Comparison of ENCODE assay signal across 8 cellular contexts in genomic region chr10:123007558-123008378, GRCh38. TPM values are rescaled to one million over a fixed set of nuclear protein-coding genes. Genes with fewer than 3 reads are reported as not detected.
DNase-seq lines count a peak whose midpoint lies in the region; ATAC-seq and TF ChIP-seq lines count a peak whose summit lies in the region.

No MANE protein-coding gene starts in this region.

- H3K9ac ChIP-seq in fibroblast of lung (ENCODE audit: insufficient read depth, low read length): peak overlapping the region; percentile 91

- H3K4me2 ChIP-seq in fibroblast of lung (ENCODE audit: extremely low read depth, insufficient read depth, low read length): peak overlapping the region; percentile 73

- peaks cover 41% of the 10 kb centered on the region for H3K79me2 ChIP-seq in fibroblast of lung (ENCODE audit: control insufficient read depth, insufficient read depth, low read length)

- H4K20me1 ChIP-seq in fibroblast of lung (ENCODE audit: control insufficient read depth, extremely low read depth, insufficient read depth, low read length): no peaks in the 10 kb centered on the region

- intact Hi-C loops in natural killer cell (cut with micrococcal nuclease): loop anchor here (1.0 to 2.0 kb wide), 4 partner anchors 27 to 147 kb away; partner anchors contain the start of genes BUB3, C10orf88, FAM24B and PSTK

- no peaks in the 10 kb centered on the region for H3K27me3 ChIP-seq in fibroblast of lung (ENCODE audit: control insufficient read depth, insufficient read depth, low read length)

- no peaks in the 10 kb centered on the region for H3K9me3 Mint-ChIP-seq in natural killer cell

- DNase-seq in SHP77 (lab: John Stamatoyannopoulos, UW) (peak; percentile 18 to 26), SHP77 treated with DMSO at 0.1 percent for 48 hours (lab: John Stamatoyannopoulos, UW) (no peak), NOMO-1 treated with dmso at 0.1 percent for 144 hours (lab: John Stamatoyannopoulos, UW; ENCODE audit: unreplicated experiment) (peak; percentile 44), activated T-cell treated with anti-CD3 and anti-CD28 coated beads for 48 hours (ENCODE audit: low read depth) (peak; percentile 28), fibroblast of lung (ENCODE audit: low read depth in 2 of 2) (peak; percentile 57 to 59), natural killer cell (peak; percentile 26)

- H3K27ac ChIP-seq in fibroblast of lung (ENCODE audit: insufficient read depth, low read length) (peak overlapping the region; percentile 85), temporal lobe (ENCODE audit: low read depth, low read length) (peak overlapping the region; percentile 73)

- peaks cover 5% of the 10 kb centered on the region for H3K4me1 ChIP-seq in fibroblast of lung (ENCODE audit: control insufficient read depth, extremely low read depth, insufficient read depth, low read length)

- peaks cover 53 to 55% of the 10 kb centered on the region in 2 donors for H3K4me1 Mint-ChIP-seq in natural killer cell

- H3K27ac Mint-ChIP-seq in natural killer cell: peak overlapping the region; percentile 99 to 100

- H3K4me3 ChIP-seq in fibroblast of lung (replicated peaks in 1 of 4; ENCODE audit: control extremely low read depth in 1 of 4, insufficient read depth in 1 of 4, low read depth in 3 of 4, low read length in 4 of 4): peak overlapping the region; percentile 71 to 100 (median 94)

- peak in 1 of 2 donors; percentile 19 for TF ChIP-seq CTCF in fibroblast of lung (conservative IDR thresholded peaks at IDR 0.05 in 1 of 2, IDR thresholded peaks at IDR 0.05 in 1 of 2; ENCODE audit: low read depth in 1 of 2, low read length in 2 of 2)
- no peak for TF ChIP-seq CTCF in natural killer cell (IDR thresholded peaks at IDR 0.05)

- peak overlapping the region; percentile 100 for H3K4me3 Mint-ChIP-seq in natural killer cell

- no peaks in the 10 kb centered on the region for H3K27me3 Mint-ChIP-seq in natural killer cell (ENCODE audit: low read depth in 2 of 2)

- H3K36me3 ChIP-seq in fibroblast of lung (ENCODE audit: control insufficient read depth, insufficient read depth, low read length): no peaks in the 10 kb centered on the region

- no peaks in the 10 kb centered on the region for H3K36me3 Mint-ChIP-seq in natural killer cell

- ATAC-seq in HG03097 (IDR thresholded peaks at IDR 0.05; ENCODE audit: low FRiP score, unreplicated experiment) (peak; percentile 25), natural killer cell (peak; percentile 22 to 53 (median 34))

- no peaks in the 10 kb centered on the region for H3K9me3 ChIP-seq in fibroblast of lung (ENCODE audit: control insufficient read depth, insufficient read depth, low read depth, low read length)

- H2AFZ ChIP-seq in fibroblast of lung (ENCODE audit: low read length): peak overlapping the region; percentile 72

RNA-seq across cellular contexts. Expression of gene IKZF5, which starts 0.8 kb away (rescaled TPM):
- total RNA-seq in fibroblast of lung (2.6 and 3.1 TPM in 2 replicates), natural killer cell (10 to 100 TPM; 40.3 to 65.0 (median 51.8) TPM), temporal lobe (13.5 TPM)
- polyA plus RNA-seq in fibroblast of lung: 8.9 and 12.5 TPM in 2 replicates
- polyA plus RNA-seq in fibroblast of lung (2012): 6.0 and 6.9 TPM in 2 replicates
- polyA minus RNA-seq in fibroblast of lung (ENCODE audit: low replicate concordance): 1.9 and 4.7 TPM in 2 replicates

RNA-seq across cellular contexts. Expression of gene ACADSB, which starts 1.0 kb away (rescaled TPM):
- 4.9 and 5.6 TPM in 2 replicates for total RNA-seq in fibroblast of lung
- polyA plus RNA-seq in fibroblast of lung: 11.1 and 11.3 TPM in 2 replicates
- polyA plus RNA-seq in fibroblast of lung (2012): 7.4 and 9.5 TPM in 2 replicates
- 0.94 and 4.3 TPM in 2 replicates for polyA minus RNA-seq in fibroblast of lung (ENCODE audit: low replicate concordance)
- total RNA-seq in natural killer cell: 10 to 100 TPM; 20.8 to 27.3 (median 22.4) TPM
- 13.0 TPM for total RNA-seq in temporal lobe

RNA-seq across cellular contexts. Expression of gene PSTK, which starts 27.6 kb away (rescaled TPM):
- 5.9 and 6.4 TPM in 2 replicates for total RNA-seq in fibroblast of lung
- 5.1 and 5.3 TPM in 2 replicates for polyA plus RNA-seq in fibroblast of lung
- polyA plus RNA-seq in fibroblast of lung (2012): 4.0 and 4.2 TPM in 2 replicates
- 0.55 and 1.0 TPM in 2 replicates for polyA minus RNA-seq in fibroblast of lung (ENCODE audit: low replicate concordance)
- total RNA-seq in natural killer cell: 10 to 100 TPM; 10.6 to 13.8 (median 13.7) TPM
- total RNA-seq in temporal lobe: 7.6 TPM

RNA-seq across cellular contexts. Expression of gene C10orf88, which starts 53.7 kb away (rescaled TPM):
- total RNA-seq in fibroblast of lung (13.1 and 25.1 TPM in 2 replicates), natural killer cell (1 to 10 TPM; 6.1 to 8.5 (median 7.2) TPM), temporal lobe (26.3 TPM)
- polyA plus RNA-seq in fibroblast of lung: 7.1 and 9.2 TPM in 2 replicates
- 8.0 and 8.6 TPM in 2 replicates for polyA plus RNA-seq in fibroblast of lung (2012)
- polyA minus RNA-seq in fibroblast of lung (ENCODE audit: low replicate concordance): 0.24 and 2.6 TPM in 2 replicates
